8 cellular contexts compared by ENCODE assay signal in the genomic region with DNA sequence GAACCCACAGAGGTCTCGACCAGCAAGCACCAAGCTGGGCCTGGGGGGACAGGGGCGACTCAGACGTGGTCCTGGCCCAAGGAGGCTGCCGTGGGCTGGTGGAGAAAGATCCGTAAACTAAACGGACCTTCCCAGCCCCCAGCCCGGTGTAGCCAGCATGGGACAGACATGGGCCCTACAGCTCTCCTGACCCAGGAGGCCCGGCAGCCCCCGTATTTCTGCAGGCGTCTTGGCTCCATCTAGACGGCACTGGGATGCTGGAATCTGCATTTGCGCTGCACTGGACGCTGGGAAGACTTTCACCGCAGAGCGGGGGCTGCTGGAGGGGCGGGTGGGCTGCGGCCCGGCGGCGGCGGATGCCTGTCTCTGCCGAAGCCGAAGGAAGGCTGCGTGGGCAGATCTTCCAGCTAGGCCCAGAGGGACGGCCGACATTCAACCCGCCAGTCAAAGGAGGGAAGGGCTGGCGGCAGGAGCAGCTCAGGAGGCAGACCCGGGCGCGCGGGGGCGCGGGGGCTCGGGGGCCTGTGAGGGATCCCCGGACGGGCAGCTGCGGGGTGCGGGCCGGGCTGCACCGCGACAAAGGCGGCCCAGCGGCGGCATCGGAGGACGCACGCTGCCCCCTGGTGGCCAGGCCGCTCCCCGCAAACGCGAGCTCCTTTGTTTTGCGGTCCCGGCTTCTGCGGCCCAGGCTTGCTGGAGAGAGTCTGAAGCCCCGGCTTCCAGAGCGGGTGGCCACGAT.
A peak's percentile ranks its signal among the peaks of the same experiment; 100 is the strongest.
DNase-seq lines count a peak whose midpoint lies in the region; ATAC-seq and TF ChIP-seq lines count a peak whose summit lies in the region.

No MANE protein-coding gene starts in this region.

- H3K4me1 ChIP-seq in left lung: peaks cover 0 to 10% of the 10 kb centered on the region in 2 donors

- H3K36me3 Mint-ChIP-seq in chondrocyte (ENCODE audit: low read depth): no peaks in the 10 kb centered on the region

- H3K27ac Mint-ChIP-seq in chondrocyte (ENCODE audit: unreplicated experiment): no peak overlapping the region

- intact Hi-C loops in left lung (cut with DNase I): loop anchor here in 1 of 2 donors (5.0 kb wide), 1 partner anchor 684 kb away; no protein-coding TSS in a partner anchor

- peaks cover 10 to 60% of the 10 kb centered on the region in 2 donors for H3K27me3 ChIP-seq in left lung

- TF ChIP-seq CTCF in chondrocyte (IDR thresholded peaks at IDR 0.05) (peak; percentile 99), left lung (IDR thresholded peaks at IDR 0.05) (peak; percentile 86 to 94)

- peak overlapping the region in 1 of 2 donors; percentile 15 for H3K4me3 ChIP-seq in left lung

- ATAC-seq in left lung: peak; percentile 94

- peaks cover 7% of the 10 kb centered on the region for H3K27me3 Mint-ChIP-seq in chondrocyte (ENCODE audit: low read depth)

- peak overlapping the region; percentile 55 for H3K4me3 Mint-ChIP-seq in chondrocyte (ENCODE audit: unreplicated experiment)

- no peaks in the 10 kb centered on the region for H3K9me3 ChIP-seq in left lung

- H3K4me1 Mint-ChIP-seq in chondrocyte (ENCODE audit: low read depth): peaks cover 4% of the 10 kb centered on the region

- H3K36me3 ChIP-seq in left lung: no peaks in the 10 kb centered on the region

- H3K27ac ChIP-seq in left lung: no peak overlapping the region

- H3K9me3 Mint-ChIP-seq in chondrocyte (ENCODE audit: low read depth): no peaks in the 10 kb centered on the region

- DNase-seq in DMS114 treated with DMSO at 0.1 percent for 48 hours (lab: John Stamatoyannopoulos, UW; ENCODE audit: unreplicated experiment) (peak; percentile 70), GOT3 (lab: John Stamatoyannopoulos, UW) (peak; percentile 61), NCI-H2029 treated with DMSO at 0.1 percent for 48 hours (lab: John Stamatoyannopoulos, UW) (peak; percentile 69), chondrocyte (ENCODE audit: low spot score) (no peak), left lung (peak in 1 of 2 donors; percentile 90), NK-92 (lab: John Stamatoyannopoulos, UW; ENCODE audit: unreplicated experiment) (no peak)
- DNase-seq in activated CD4-positive, CD25-positive, alpha-beta regulatory T cell treated with anti-CD3 and anti-CD28 coated beads, Interleukin-2, amount 50 U/mL, for 72 hours: peak; percentile 72
- DNase-seq in stimulated activated CD4-positive, alpha-beta T cell treated with anti-CD3 and anti-CD28 coated beads, Interleukin-2, amount 100 ng/mL, for 4 hours (ENCODE audit: low read depth): peak; percentile 23

Comparison
In these comparisons a context has a peak if more than half of its experiments do, and no peak if none do; other contexts are left out.
1. DNase-seq: peak in DMS114 treated with DMSO at 0.1 percent for 48 hours (single experiment), GOT3 (single experiment), NCI-H2029 treated with DMSO at 0.1 percent for 48 hours (single experiment), activated CD4-positive, CD25-positive, alpha-beta regulatory T cell treated with anti-CD3 and anti-CD28 coated beads, Interleukin-2, amount 50 U/mL, for 72 hours (single experiment) and stimulated activated CD4-positive, alpha-beta T cell treated with anti-CD3 and anti-CD28 coated beads, Interleukin-2, amount 100 ng/mL, for 4 hours (single experiment); none in chondrocyte (single experiment) and NK-92 (single experiment).